Comparison of ENCODE assay signal across 32 cellular contexts in the genomic region with DNA sequence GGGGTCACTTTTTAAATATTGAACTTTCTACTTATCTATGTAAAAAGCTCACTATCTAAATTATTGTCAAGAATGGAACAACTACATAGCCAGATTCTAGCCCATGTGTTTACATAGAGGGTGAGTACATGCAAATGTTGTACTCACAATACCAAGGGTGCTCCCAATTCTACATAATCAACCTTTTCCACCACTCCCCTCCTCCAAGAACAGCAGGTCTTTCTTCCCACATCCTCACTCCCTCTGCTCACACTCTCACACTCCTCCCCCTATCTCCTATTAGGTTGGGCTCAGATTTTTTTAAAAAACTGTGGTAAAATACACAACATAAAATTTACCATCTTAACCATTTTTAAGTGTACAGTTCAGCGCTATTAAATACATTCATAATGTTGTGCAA.
"Had no signal": no experiment of that assay in that cellular context is flagged by ENCODE, and none has a peak within 500 bp of the region (broad histone marks: within the 10 kb centered on the region; RNA-seq: fewer than 3 reads in every experiment).

No MANE protein-coding gene starts in this region.

- H3K4me1 ChIP-seq: Peyer's patch, SJSA1 had no signal

- H3K36me3 ChIP-seq: brain microvascular endothelial cell, Peyer's patch, SJSA1 had no signal

- H3K4me1 Mint-ChIP-seq: activated CD4-positive, alpha-beta T cell treated with anti-CD3 and anti-CD28 coated beads for 36 hours; activated CD4-positive, alpha-beta T cell treated with anti-CD3 and anti-CD28 coated beads, Interleukin-2, amount 10 ng/mL, durations not matched to agents 7 days and 5 days; activated naive CD8-positive, alpha-beta T cell treated with anti-CD3 and anti-CD28 coated beads for 36 hours; activated T-helper 17 cell treated with anti-CD3 and anti-CD28 coated beads, Interleukin-2, amount 50 U/mL, for 72 hours had no signal

- H3K27ac Mint-ChIP-seq: activated CD4-positive, alpha-beta T cell treated with anti-CD3 and anti-CD28 coated beads for 36 hours; activated CD4-positive, alpha-beta T cell treated with anti-CD3 and anti-CD28 coated beads, Interleukin-2, amount 10 ng/mL, durations not matched to agents 7 days and 5 days; activated naive CD8-positive, alpha-beta T cell treated with anti-CD3 and anti-CD28 coated beads for 36 hours; activated T-helper 17 cell treated with anti-CD3 and anti-CD28 coated beads, Interleukin-2, amount 50 U/mL, for 72 hours; T-helper 1 cell treated with Interleukin-12 subunit alpha and Interleukin-12 subunit beta and Interleukin-4 antibody, amounts not matched to agents 30 μg/mL and 1 μg/mL, for 36 hours; T-helper 2 cell treated with Interferon-gamma antibody and Interleukin-4, amounts not matched to agents 5 μg/mL and 100 μg/mL, for 36 hours had no signal

- H3K4me3 Mint-ChIP-seq: activated CD4-positive, alpha-beta T cell treated with anti-CD3 and anti-CD28 coated beads for 36 hours; activated CD4-positive, alpha-beta T cell treated with anti-CD3 and anti-CD28 coated beads, Interleukin-2, amount 10 ng/mL, durations not matched to agents 7 days and 5 days; activated naive CD8-positive, alpha-beta T cell treated with anti-CD3 and anti-CD28 coated beads for 36 hours; activated T-cell treated with anti-CD3 and anti-CD28 coated beads, Interleukin-2, amount 50 U/mL, for 4 hours; activated T-helper 17 cell treated with anti-CD3 and anti-CD28 coated beads, Interleukin-2, amount 50 U/mL, for 72 hours; T-helper 1 cell treated with Interleukin-12 subunit alpha and Interleukin-12 subunit beta and Interleukin-4 antibody, amounts not matched to agents 30 μg/mL and 1 μg/mL, for 36 hours; T-helper 2 cell treated with Interferon-gamma antibody and Interleukin-4, amounts not matched to agents 5 μg/mL and 100 μg/mL, for 36 hours had no signal

- H3K9me3 Mint-ChIP-seq: T-helper 1 cell treated with Interleukin-12 subunit alpha and Interleukin-12 subunit beta and Interleukin-4 antibody, amounts not matched to agents 30 μg/mL and 1 μg/mL, for 36 hours; T-helper 2 cell treated with Interferon-gamma antibody and Interleukin-4, amounts not matched to agents 5 μg/mL and 100 μg/mL, for 36 hours had no signal

- DNase-seq: activated CD4-positive, alpha-beta T cell treated with anti-CD3 and anti-CD28 coated beads for 36 hours; activated CD4-positive, alpha-beta T cell treated with anti-CD3 and anti-CD28 coated beads, Interleukin-2, amount 10 ng/mL, durations not matched to agents 7 days and 5 days; activated CD4-positive, alpha-beta T cell treated with anti-CD3 and anti-CD28 coated beads, Interleukin-2, amount 50 U/mL, for 48 hours; activated CD8-positive, alpha-beta memory T cell treated with anti-CD3 and anti-CD28 coated beads, Interleukin-2, amount 50 U/mL, for 4 hours; activated effector memory CD4-positive, alpha-beta T cell treated with anti-CD3 and anti-CD28 coated beads, Interleukin-2, amount 50 U/mL, for 16 hours; activated naive CD4-positive, alpha-beta T cell; activated naive CD4-positive, alpha-beta T cell treated with anti-CD3 and anti-CD28 coated beads, Interleukin-2, amount 50 U/mL, for 16 hours; activated naive CD8-positive, alpha-beta T cell treated with anti-CD3 and anti-CD28 coated beads for 36 hours; activated T-cell treated with anti-CD3 and anti-CD28 coated beads for 4 hours; activated T-cell treated with anti-CD3 and anti-CD28 coated beads, Interleukin-2, amount 50 U/mL, for 4 hours; amniotic stem cell; aorta; brain microvascular endothelial cell; central memory CD4-positive, alpha-beta T cell; Karpas-422; KBM-7; NCI-H1105; NCI-H1436; NCI-H1694; NCI-H1930; NCI-H345; NCI-H524 treated with DMSO at 0.1 percent for 48 hours; NK-92 treated with Interleukin-12 subunit alpha and Interleukin-12 subunit beta, amount 100 ng/mL, for 24 hours; PC-3; Peyer's patch; RPMI8226; SHP77 treated with DMSO at 0.1 percent for 48 hours; SK-N-SH had no signal

- H3K9me3 ChIP-seq: Peyer's patch, SJSA1, SK-N-SH had no signal

- H3K27me3 ChIP-seq: brain microvascular endothelial cell, Peyer's patch, SJSA1 had no signal

- H3K27ac ChIP-seq: brain microvascular endothelial cell, Peyer's patch, SJSA1 had no signal

- H3K4me2 ChIP-seq: SK-N-SH had no signal

- H3K4me3 ChIP-seq: Peyer's patch, SJSA1 had no signal

- H3K27me3 Mint-ChIP-seq: activated CD4-positive, alpha-beta T cell treated with anti-CD3 and anti-CD28 coated beads for 36 hours; activated CD4-positive, alpha-beta T cell treated with anti-CD3 and anti-CD28 coated beads, Interleukin-2, amount 10 ng/mL, durations not matched to agents 7 days and 5 days; activated naive CD8-positive, alpha-beta T cell treated with anti-CD3 and anti-CD28 coated beads for 36 hours; activated T-helper 17 cell treated with anti-CD3 and anti-CD28 coated beads, Interleukin-2, amount 50 U/mL, for 72 hours had no signal

- H3K9ac ChIP-seq: SK-N-SH had no signal
